ENCODE assay signal across 1 cellular context in the genomic region with DNA sequence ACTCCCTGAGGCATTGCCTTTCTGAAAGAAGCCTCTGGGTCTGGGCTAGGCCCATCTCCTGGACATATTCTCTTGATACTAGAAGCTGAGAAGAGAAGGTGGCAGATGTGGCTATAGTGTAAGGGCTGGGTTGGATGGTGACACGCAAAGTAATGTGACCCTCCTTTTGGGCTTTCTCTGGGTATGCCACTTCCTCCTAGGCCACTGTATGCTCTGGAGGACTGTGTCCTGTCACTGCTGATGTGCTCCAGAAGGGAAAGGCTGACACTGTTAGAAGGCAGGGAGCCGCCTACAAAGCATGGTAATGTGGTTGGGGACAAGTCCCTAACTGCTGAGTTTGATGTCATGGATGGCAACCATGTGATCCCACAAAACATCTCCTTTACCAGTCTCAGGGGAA.
TF ChIP-seq lines count a peak whose summit lies in the region.

No MANE protein-coding gene starts in this region.

TF ChIP-seq in H1, 55 proteins besides CTCF, POLR2A, EP300 and RAD21:
- TF ChIP-seq ZNF274 (IDR thresholded peaks at IDR 0.05; ENCODE audit: borderline replicate concordance, extremely low read depth, low read length) (no peak), POLR2AphosphoS5 (IDR thresholded peaks at IDR 0.05; ENCODE audit: low read depth, low read length) (peak; percentile 60; the same call in 1 of the 2 replicates)
